In the genomic region with DNA sequence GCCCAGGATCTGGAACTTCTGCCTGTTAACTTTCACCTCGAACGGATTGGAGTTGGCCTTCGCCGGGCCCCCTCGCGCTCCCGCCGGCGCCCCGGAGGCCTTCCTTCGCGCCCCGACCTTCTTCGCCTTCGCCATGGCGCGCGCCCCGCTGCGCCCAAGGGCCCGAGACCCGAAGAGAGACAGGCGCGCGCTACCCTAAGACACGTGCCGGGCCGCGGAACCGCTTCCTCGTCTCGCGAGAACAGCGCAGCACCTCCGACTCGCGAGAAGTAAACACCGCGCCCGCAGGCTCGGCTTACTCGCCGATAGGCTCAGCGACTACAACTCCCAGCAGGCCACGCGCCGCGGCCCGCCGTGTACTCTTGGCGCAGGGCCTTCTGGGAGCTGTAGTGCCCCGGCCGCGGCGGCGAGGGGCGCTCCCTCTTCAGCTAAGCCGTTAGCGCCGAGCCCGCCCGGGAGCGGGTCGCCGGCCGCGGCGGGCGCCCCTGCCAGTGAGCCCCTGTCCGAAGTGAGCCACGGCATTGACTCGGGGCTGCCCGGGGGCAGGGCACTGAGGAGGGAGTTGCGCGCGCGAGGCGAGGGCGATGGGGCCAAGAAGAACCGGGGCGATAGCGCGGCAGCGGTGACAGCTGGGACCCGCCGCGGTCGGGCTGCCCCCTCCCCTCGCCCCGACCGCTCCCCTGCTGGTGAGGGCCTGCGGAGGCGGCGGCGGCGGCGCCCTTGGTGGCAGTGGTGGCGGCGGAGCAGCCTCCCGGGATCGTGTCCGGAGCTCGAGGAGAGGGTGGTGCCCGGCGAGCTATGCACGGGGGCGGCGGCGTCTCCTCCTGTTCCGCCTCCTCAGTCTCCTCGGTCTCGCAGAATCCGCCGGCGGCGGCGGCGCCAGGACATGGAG, we compare ENCODE assay signal across 8 cellular contexts. TPM values are rescaled to one million over a fixed set of nuclear protein-coding genes. Genes with fewer than 3 reads are reported as not detected.
A peak's percentile ranks its signal among the peaks of the same experiment; 100 is the strongest.
DNase-seq lines count a peak whose midpoint lies in the region; ATAC-seq and TF ChIP-seq lines count a peak whose summit lies in the region.

A gene (plus strand): TSS at position 387 of the 892 bp plus-strand sequence. CDS start 500 bp downstream, at position 887.
A gene (minus strand): TSS at position 222 of the 892 bp plus-strand sequence. CDS start 87 bp downstream, at position 135.

- peak within 1 kb of the TSS; percentile 92 for H3K27ac Mint-ChIP-seq in activated B cell treated with CpG ODN at 0.5 μM for 24 hours

- H3K9me3 ChIP-seq in spleen: no peaks in the 10 kb centered on the region

- H3K27ac ChIP-seq in caudate nucleus (ENCODE audit: low read depth, low read length) (peak within 1 kb of the TSS; percentile 58), spleen (peak within 1 kb of the TSS; percentile 80 to 93 (median 90))

- CTCF ChIA-PET in activated B cell treated with CpG ODN at 0.5 μM for 24 hours (lab: Charles Lee): interaction anchor here (0.7 to 2.3 kb wide), 5 partner anchors 9 to 420 kb away, joined by 3 to 10 read pairs (median 4); no protein-coding TSS in a partner anchor

- ATAC-seq in GM19023 (IDR thresholded peaks at IDR 0.05; ENCODE audit: unreplicated experiment) (peak; percentile 91), HG03196 (IDR thresholded peaks at IDR 0.05; ENCODE audit: unreplicated experiment) (peak; percentile 90), activated B cell treated with CpG ODN at 0.5 μM for 24 hours (ENCODE audit: low read depth) (peak; percentile 91)

- peaks cover 17% of the 10 kb centered on the region for H3K36me3 Mint-ChIP-seq in activated B cell treated with CpG ODN at 0.5 μM for 24 hours (ENCODE audit: low read depth)

- H3K4me1 Mint-ChIP-seq in activated B cell treated with CpG ODN at 0.5 μM for 24 hours: peaks cover 29% of the 10 kb centered on the region

- 0 to 2% (median 0%) methylated on average over 6 to 118 of the region's 118 CpGs for WGBS in spleen, 5 donors

- peak within 1 kb of the TSS; percentile 89 for H3K4me3 ChIP-seq in AG10803 (ENCODE audit: low read length)
- H3K4me3 ChIP-seq in spleen: peak within 1 kb of the TSS; percentile 83 to 100 (median 92)

- POLR2A ChIA-PET in activated B cell treated with CpG ODN at 0.5 μM for 24 hours (lab: Charles Lee): interaction anchor here (0.6 to 3.8 kb wide), 29 partner anchors 9 to 1517 kb away, joined by 3 to 31 read pairs (median 4); a partner anchor contains a TSS

- peak; percentile 99 for DNase-seq in AG10803 (ENCODE audit: low read depth)
- DNase-seq in NCI-H2227 treated with DMSO at 0.1 percent for 48 hours (lab: John Stamatoyannopoulos, UW): peak; percentile 89
- peak; percentile 89 for DNase-seq in activated B cell treated with CpG ODN at 0.5 μM for 24 hours
- DNase-seq in caudate nucleus (lab: John Stamatoyannopoulos, UW): peak; percentile 52 to 99 (median 95)
- peak; percentile 99 for DNase-seq in iris pigment epithelial cell (ENCODE audit: low read depth)
- DNase-seq in spleen: peak; percentile 100

- peak in 1 of 3 donors; percentile 8 for TF ChIP-seq POLR2A in spleen (IDR thresholded peaks at IDR 0.05)

- no peaks in the 10 kb centered on the region for H3K27me3 ChIP-seq in spleen (replicated peaks in 1 of 7)

- no peaks in the 10 kb centered on the region for H3K27me3 Mint-ChIP-seq in activated B cell treated with CpG ODN at 0.5 μM for 24 hours

- peaks cover 0 to 10% (median 4%) of the 10 kb centered on the region in 6 donors for H3K36me3 ChIP-seq in spleen

- H3K9me3 Mint-ChIP-seq in activated B cell treated with CpG ODN at 0.5 μM for 24 hours: no peaks in the 10 kb centered on the region

- peaks cover 14 to 54% (median 40%) of the 10 kb centered on the region in 6 donors for H3K4me1 ChIP-seq in spleen

- H3K4me3 Mint-ChIP-seq in activated B cell treated with CpG ODN at 0.5 μM for 24 hours: peak within 1 kb of the TSS; percentile 91

- no peak; the same call in 1 of the 2 replicates for TF ChIP-seq CTCF in AG10803 (conservative IDR thresholded peaks at IDR 0.05; ENCODE audit: low read length)
- TF ChIP-seq CTCF in activated B cell treated with CpG ODN at 0.5 μM for 24 hours (IDR thresholded peaks at IDR 0.05): no peak
- peak in 8 of 11 experiments; percentile 24 to 67 (median 51) for TF ChIP-seq CTCF in spleen (IDR thresholded peaks at IDR 0.05 in 8 of 11, conservative IDR thresholded peaks at IDR 0.05 in 3 of 11)

- intact Hi-C loops in activated B cell treated with CpG ODN at 0.5 μM for 24 hours (cut with micrococcal nuclease): loop anchor here (1.0 to 10.0 kb wide), 10 partner anchors 29 to 719 kb away; a partner anchor contains a TSS
- intact Hi-C loops in spleen (cut with DNase I; ENCODE audit: low total_unique reads): no loop called here

RNA-seq across cellular contexts. Expression of the first gene that starts in this region (rescaled TPM):
- total RNA-seq in activated B cell treated with CpG ODN at 0.5 μM for 24 hours (1.4 and 2.1 TPM in 2 replicates), spleen (1 to 10 TPM; 1.8 to 4.3 (median 2.6) TPM)
- polyA plus RNA-seq in spleen: 1 to 10 TPM; 1.0 to 1.7 (median 1.2) TPM

RNA-seq across cellular contexts. Expression of the second gene that starts in this region (rescaled TPM):
- total RNA-seq in activated B cell treated with CpG ODN at 0.5 μM for 24 hours (56.3 and 57.3 TPM in 2 replicates), spleen (10 to 100 TPM; 21.1 to 30.5 (median 25.0) TPM)
- polyA plus RNA-seq in spleen: 10 to 100 TPM; 10.2 to 20.3 (median 12.2) TPM

Comparison
In these comparisons a context has a peak if more than half of its experiments do, and no peak if none do; other contexts are left out.
1. Peak in every context shown above with its lines: DNase-seq, ATAC-seq, H3K4me3 ChIP-seq and H3K27ac ChIP-seq.
2. CTCF ChIP-seq: peak in spleen (8 of 11); none in AG10803 (single experiment) and activated B cell treated with CpG ODN at 0.5 μM for 24 hours (single experiment).